Comparison of ENCODE assay signal across 8 cellular contexts in genomic region chr20:38434770-38435554, GRCh38. TPM values are rescaled to one million over a fixed set of nuclear protein-coding genes. Genes with fewer than 3 reads are reported as not detected.
A peak's percentile ranks its signal among the peaks of the same experiment; 100 is the strongest.
DNase-seq lines count a peak whose midpoint lies in the region; ATAC-seq and TF ChIP-seq lines count a peak whose summit lies in the region.

SNHG17 (minus strand) TSS chr20:38435328.

- intact Hi-C loops in activated CD4-positive, alpha-beta T cell treated with anti-CD3 and anti-CD28 coated beads, Interleukin-2, amount 10 ng/mL, durations not matched to agents 24 days and 14 days (cut with micrococcal nuclease) = loop anchor here (1.0 kb wide), 2 partner anchors 11 to 37 kb away; partner anchors contain the start of gene RALGAPB

- H3K4me3 ChIP-seq in coronary artery = peak within 1 kb of the TSS; percentile 81

- peak within 1 kb of the TSS; percentile 96 for H3K27ac Mint-ChIP-seq in activated CD4-positive, alpha-beta T cell treated with anti-CD3 and anti-CD28 coated beads, Interleukin-2, amount 10 ng/mL, durations not matched to agents 24 days and 14 days

- ATAC-seq in GM18867 (IDR thresholded peaks at IDR 0.05; ENCODE audit: unreplicated experiment) (peak; percentile 67), HG03439 (IDR thresholded peaks at IDR 0.05; ENCODE audit: unreplicated experiment) (peak; percentile 79)

- peaks cover 2% of the 10 kb centered on the region for H3K27me3 Mint-ChIP-seq in activated CD4-positive, alpha-beta T cell treated with anti-CD3 and anti-CD28 coated beads, Interleukin-2, amount 10 ng/mL, durations not matched to agents 24 days and 14 days

- H3K4me1 Mint-ChIP-seq in activated CD4-positive, alpha-beta T cell treated with anti-CD3 and anti-CD28 coated beads, Interleukin-2, amount 10 ng/mL, durations not matched to agents 24 days and 14 days = peaks cover 32% of the 10 kb centered on the region

- in situ Hi-C loops in ACHN (cut with HindIII; ENCODE audit: low pct_ligation_motif_present, low pct_unique_long_range_greater_than_20kb, low sequenced_read_pairs) = no loop called here

- peak; percentile 98 for TF ChIP-seq CTCF in coronary artery (IDR thresholded peaks at IDR 0.05)

- DNase-seq in ACHN (peak; percentile 90), NCI-H526 (lab: John Stamatoyannopoulos, UW) (peak; percentile 78 to 95), coronary artery (ENCODE audit: low spot score) (peak; percentile 88), left kidney (ENCODE audit: low read depth, low spot score) (peak; percentile 96)
- DNase-seq in activated CD4-positive, alpha-beta T cell treated with anti-CD3 and anti-CD28 coated beads, Interleukin-2, amount 10 ng/mL, durations not matched to agents 24 days and 14 days = peak; percentile 97
- DNase-seq in stimulated activated CD4-positive, alpha-beta T cell treated with anti-CD3 and anti-CD28 coated beads, Interleukin-1b, Interleukin-23, amount 100 ng/mL, for 48 hours = peak; percentile 90

- H3K36me3 Mint-ChIP-seq in activated CD4-positive, alpha-beta T cell treated with anti-CD3 and anti-CD28 coated beads, Interleukin-2, amount 10 ng/mL, durations not matched to agents 24 days and 14 days (ENCODE audit: low read depth) = peaks cover 47% of the 10 kb centered on the region

- H3K9me3 Mint-ChIP-seq in activated CD4-positive, alpha-beta T cell treated with anti-CD3 and anti-CD28 coated beads, Interleukin-2, amount 10 ng/mL, durations not matched to agents 24 days and 14 days = no peaks in the 10 kb centered on the region

- peak within 1 kb of the TSS; percentile 41 to 87 for H3K27ac ChIP-seq in coronary artery

- H3K4me3 Mint-ChIP-seq in activated CD4-positive, alpha-beta T cell treated with anti-CD3 and anti-CD28 coated beads, Interleukin-2, amount 10 ng/mL, durations not matched to agents 24 days and 14 days = peak within 1 kb of the TSS; percentile 96

RNA-seq across cellular contexts. Expression of gene SNHG17, which starts in this region (rescaled TPM):
- total RNA-seq in activated CD4-positive, alpha-beta T cell treated with anti-CD3 and anti-CD28 coated beads, Interleukin-2, amount 10 ng/mL, durations not matched to agents 24 days and 14 days = 99.8 and 111 TPM in 2 replicates

Comparison
In these comparisons a context has a peak if more than half of its experiments do, and no peak if none do; other contexts are left out.
1. Peak in every context shown above with its lines: DNase-seq, ATAC-seq, H3K4me3 ChIP-seq and H3K27ac ChIP-seq.